ENCODE assay signal across 32 cellular contexts in genomic region chr20:51169813-51170212, GRCh38.
"Had no signal": no experiment of that assay in that cellular context is flagged by ENCODE, and none has a peak within 500 bp of the region (broad histone marks: within the 10 kb centered on the region; RNA-seq: fewer than 3 reads in every experiment).

No MANE protein-coding gene starts in this region.

- H3K4me1 Mint-ChIP-seq: activated naive CD8-positive, alpha-beta T cell treated with anti-CD3 and anti-CD28 coated beads for 36 hours; brain; stimulated activated memory B cell treated with anti-CD40 and anti-IgM and Interleukin-4, amounts not matched to agents 10 μg/mL and 1 μg/mL and 100 μg/mL, for 72 hours had no signal

- H3K4me1 ChIP-seq: adrenal gland, colonic mucosa, gastroesophageal sphincter, left lung, lower lobe of right lung, sigmoid colon, upper lobe of left lung had no signal

- ATAC-seq: activated CD4-positive, CD25-positive, alpha-beta regulatory T cell treated with anti-CD3 and anti-CD28 coated beads, Interleukin-2, amount 50 U/mL, for 24 hours; effector memory CD8-positive, alpha-beta T cell; gastroesophageal sphincter; left lung; lower lobe of right lung; mucosa of descending colon; natural killer cell treated with Interleukin-12 subunit alpha and Interleukin-12 subunit beta and Interleukin-15 and Interleukin-18, amount 100 ng/mL, for 72 hours; stimulated activated memory B cell treated with anti-CD40 and anti-IgM and Interleukin-4, amounts not matched to agents 10 μg/mL and 1 μg/mL and 100 μg/mL, for 72 hours; stimulated activated naive CD8-positive, alpha-beta T cell treated with anti-CD3 and anti-CD28 coated beads, Interleukin-15, amount 100 ng/mL, for 72 hours had no signal

- H3K79me2 ChIP-seq: hepatocyte had no signal

- H3K4me3 Mint-ChIP-seq: activated naive CD4-positive, alpha-beta T cell treated with anti-CD3 and anti-CD28 coated beads for 36 hours; activated naive CD8-positive, alpha-beta T cell treated with anti-CD3 and anti-CD28 coated beads for 36 hours; activated T-helper 1 cell treated with anti-CD3 and anti-CD28 coated beads, Interleukin-12 subunit alpha, Interleukin-12 subunit beta, Interleukin-2, Interleukin-4 antibody, amounts not matched to agents 30 ng/mL and 10 ng/mL and 1 ng/mL, durations not matched to agents 14 hours and 24 hours and 36 hours; brain; effector memory CD8-positive, alpha-beta T cell; natural killer cell treated with Interleukin-12 subunit alpha and Interleukin-12 subunit beta and Interleukin-15 and Interleukin-18, amount 100 ng/mL, for 72 hours; stimulated activated memory B cell treated with anti-CD40 and anti-IgM and Interleukin-4, amounts not matched to agents 10 μg/mL and 1 μg/mL and 100 μg/mL, for 72 hours; stimulated activated naive CD8-positive, alpha-beta T cell treated with anti-CD3 and anti-CD28 coated beads, Interleukin-15, amount 100 ng/mL, for 72 hours had no signal

- H3K4me3 ChIP-seq: adrenal gland, cardiac muscle cell, colonic mucosa, gastroesophageal sphincter, hepatocyte, left lung, lower lobe of right lung, mucosa of descending colon, sigmoid colon, upper lobe of left lung had no signal

- H3K27me3 ChIP-seq: adrenal gland, cardiac muscle cell, colonic mucosa, hepatocyte, upper lobe of left lung had no signal

- H3K36me3 ChIP-seq: adrenal gland, cardiac muscle cell, colonic mucosa, gastroesophageal sphincter, left lung, lower lobe of right lung, sigmoid colon, upper lobe of left lung had no signal

- H3K36me3 Mint-ChIP-seq: activated naive CD8-positive, alpha-beta T cell treated with anti-CD3 and anti-CD28 coated beads for 36 hours; brain; natural killer cell treated with Interleukin-12 subunit alpha and Interleukin-12 subunit beta and Interleukin-15 and Interleukin-18, amount 100 ng/mL, for 72 hours; stimulated activated memory B cell treated with anti-CD40 and anti-IgM and Interleukin-4, amounts not matched to agents 10 μg/mL and 1 μg/mL and 100 μg/mL, for 72 hours had no signal

- DNase-seq: activated CD4-positive, alpha-beta T cell treated with anti-CD3 and anti-CD28 coated beads for 48 hours; activated CD4-positive, alpha-beta T cell treated with anti-CD3 and anti-CD28 coated beads, Interleukin-2, amount 50 U/mL, for 48 hours; activated CD8-positive, alpha-beta memory T cell treated with anti-CD3 and anti-CD28 coated beads, Interleukin-2, amount 50 U/mL, for 4 hours; activated effector memory CD4-positive, alpha-beta T cell treated with anti-CD3 and anti-CD28 coated beads, Interleukin-2, amount 50 U/mL, for 16 hours; activated naive CD4-positive, alpha-beta T cell treated with anti-CD3 and anti-CD28 coated beads for 36 hours; activated naive CD8-positive, alpha-beta T cell treated with anti-CD3 and anti-CD28 coated beads for 36 hours; activated T-cell treated with anti-CD3 and anti-CD28 coated beads, Interleukin-2, amount 50 U/mL, for 1 hour; adrenal gland; aorta; cerebellar nuclear complex; effector memory CD8-positive, alpha-beta T cell; left lung; lower lobe of right lung; mucosa of descending colon; retina; sigmoid colon; small intestine; stimulated activated CD4-positive, alpha-beta T cell treated with anti-CD3 and anti-CD28 coated beads, Interleukin-4, amount 100 ng/mL, for 4 hours; stimulated activated CD8-positive, alpha-beta memory T cell treated with anti-CD3 and anti-CD28 coated beads, Interleukin-4, amount 100 ng/mL, for 48 hours; stimulated activated naive CD8-positive, alpha-beta T cell treated with anti-CD3 and anti-CD28 coated beads, Interleukin-15, amount 100 ng/mL, for 72 hours; substantia nigra; upper lobe of left lung had no signal

- H3K9me3 Mint-ChIP-seq: activated naive CD4-positive, alpha-beta T cell treated with anti-CD3 and anti-CD28 coated beads for 36 hours; activated naive CD8-positive, alpha-beta T cell treated with anti-CD3 and anti-CD28 coated beads for 36 hours; activated T-helper 1 cell treated with anti-CD3 and anti-CD28 coated beads, Interleukin-12 subunit alpha, Interleukin-12 subunit beta, Interleukin-2, Interleukin-4 antibody, amounts not matched to agents 30 ng/mL and 10 ng/mL and 1 ng/mL, durations not matched to agents 14 hours and 24 hours and 36 hours; effector memory CD8-positive, alpha-beta T cell; natural killer cell treated with Interleukin-12 subunit alpha and Interleukin-12 subunit beta and Interleukin-15 and Interleukin-18, amount 100 ng/mL, for 72 hours; stimulated activated naive CD8-positive, alpha-beta T cell treated with anti-CD3 and anti-CD28 coated beads, Interleukin-15, amount 100 ng/mL, for 72 hours had no signal

- H3K27ac Mint-ChIP-seq: activated naive CD4-positive, alpha-beta T cell treated with anti-CD3 and anti-CD28 coated beads for 36 hours; activated naive CD8-positive, alpha-beta T cell treated with anti-CD3 and anti-CD28 coated beads for 36 hours; activated T-helper 1 cell treated with anti-CD3 and anti-CD28 coated beads, Interleukin-12 subunit alpha, Interleukin-12 subunit beta, Interleukin-2, Interleukin-4 antibody, amounts not matched to agents 30 ng/mL and 10 ng/mL and 1 ng/mL, durations not matched to agents 14 hours and 24 hours and 36 hours; brain; effector memory CD8-positive, alpha-beta T cell; natural killer cell treated with Interleukin-12 subunit alpha and Interleukin-12 subunit beta and Interleukin-15 and Interleukin-18, amount 100 ng/mL, for 72 hours; stimulated activated memory B cell treated with anti-CD40 and anti-IgM and Interleukin-4, amounts not matched to agents 10 μg/mL and 1 μg/mL and 100 μg/mL, for 72 hours; stimulated activated naive CD8-positive, alpha-beta T cell treated with anti-CD3 and anti-CD28 coated beads, Interleukin-15, amount 100 ng/mL, for 72 hours had no signal

- H3K27ac ChIP-seq: adrenal gland, cardiac muscle cell, colonic mucosa, gastroesophageal sphincter, hepatocyte, left lung, lower lobe of right lung, sigmoid colon, upper lobe of left lung, VCaP had no signal

- H2AFZ ChIP-seq: hepatocyte had no signal

- H3K4me2 ChIP-seq: hepatocyte had no signal

- H3K9me3 ChIP-seq: adrenal gland, colonic mucosa, lower lobe of right lung, mucosa of descending colon, upper lobe of left lung had no signal
